In the genomic region with DNA sequence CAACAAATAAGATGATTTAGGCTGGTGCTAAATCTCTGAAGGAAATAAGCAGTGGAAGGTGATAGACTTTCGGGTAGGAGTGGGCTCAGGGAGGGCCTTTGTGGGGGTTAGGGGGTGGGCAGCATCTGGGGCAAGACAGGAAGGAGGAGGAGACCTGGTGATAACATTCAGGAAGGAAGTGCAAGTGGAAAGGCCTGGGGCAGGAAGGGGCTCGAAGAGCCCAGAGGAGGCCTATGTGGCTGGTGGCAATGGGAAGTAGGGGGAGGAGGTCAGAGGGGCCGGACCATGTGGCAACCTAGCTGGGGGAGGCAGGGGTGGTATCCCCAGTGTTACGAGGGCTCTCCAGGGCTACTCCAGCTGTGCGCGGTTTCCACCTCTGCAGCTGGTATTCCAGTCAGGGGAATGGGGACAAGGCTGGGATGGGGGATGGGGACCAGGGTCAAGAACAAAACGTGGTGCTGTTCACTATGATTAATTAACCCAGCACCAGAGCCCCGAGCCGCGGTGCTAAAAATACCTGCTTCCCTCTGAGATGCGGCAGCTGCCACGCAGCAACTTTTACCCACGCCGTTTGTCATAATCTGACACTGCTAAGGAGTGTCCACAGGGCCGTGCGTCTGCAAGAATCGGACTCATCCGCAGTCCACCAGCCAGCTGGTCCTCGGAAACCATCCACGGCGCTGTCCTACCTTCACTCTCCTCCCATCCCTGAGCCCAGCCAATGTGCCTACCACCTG, we compare ENCODE assay signal across 19 cellular contexts. TPM values are rescaled to one million over a fixed set of nuclear protein-coding genes. Genes with fewer than 3 reads are reported as not detected.
DNase-seq lines count a peak whose midpoint lies in the region; ATAC-seq and TF ChIP-seq lines count a peak whose summit lies in the region.
"Had no signal": no experiment of that assay in that cellular context is flagged by ENCODE, and none has a peak within 500 bp of the region (broad histone marks: within the 10 kb centered on the region; RNA-seq: fewer than 3 reads in every experiment).

No MANE protein-coding gene starts in this region.

- no peak overlapping the region for H3K27ac ChIP-seq in HL-60 (replicated peaks)
- peak overlapping the region; percentile 45 for H3K27ac ChIP-seq in neutrophil
- H3K27ac ChIP-seq: hepatocyte had no signal

- no peaks in the 10 kb centered on the region for H3K9me3 ChIP-seq in neutrophil
- H3K9me3 ChIP-seq: mucosa of descending colon had no signal

- peaks cover 41% of the 10 kb centered on the region for H3K4me1 Mint-ChIP-seq in brain

- peak overlapping the region in 1 of 5 experiments; percentile 28 for H3K4me3 Mint-ChIP-seq in brain
- H3K4me3 Mint-ChIP-seq: activated naive CD4-positive, alpha-beta T cell treated with anti-CD3 and anti-CD28 coated beads for 36 hours had no signal

- peak overlapping the region; percentile 32 to 88 (median 53) for H3K27ac Mint-ChIP-seq in brain
- H3K27ac Mint-ChIP-seq: activated naive CD4-positive, alpha-beta T cell treated with anti-CD3 and anti-CD28 coated beads for 36 hours had no signal

- DNase-seq in HL-60 (ENCODE audit: low read depth in 1 of 2, low spot score in 1 of 2) (peak; percentile 22 to 69), NOMO-1 (lab: John Stamatoyannopoulos, UW; ENCODE audit: unreplicated experiment in 2 of 2) (peak; percentile 29 to 39), omental fat pad (ENCODE audit: low spot score) (no peak), dedifferentiated amniotic fluid mesenchymal stem cell (ENCODE audit: extremely low spot score) (no peak)
- DNase-seq: activated CD8-positive, alpha-beta memory T cell treated with anti-CD3 and anti-CD28 coated beads, Interleukin-2, amount 50 U/mL, for 48 hours; activated naive CD4-positive, alpha-beta T cell treated with anti-CD3 and anti-CD28 coated beads for 36 hours; Karpas-422; mucosa of descending colon; NCI-H187; NCI-H510A; stimulated activated CD4-positive, alpha-beta T cell treated with anti-CD3 and anti-CD28 coated beads, Interleukin-12 subunit alpha, Interleukin-12 subunit beta, amount 100 ng/mL, for 4 hours; SW 1271 had no signal

- H3K4me3 ChIP-seq in HL-60 (replicated peaks; ENCODE audit: insufficient read depth, low read length) = no peak overlapping the region
- H3K4me3 ChIP-seq in neutrophil (ENCODE audit: low read depth in 1 of 2, low read length in 1 of 2) = no peak overlapping the region
- H3K4me3 ChIP-seq: hepatocyte, mucosa of descending colon had no signal

- H3K36me3 Mint-ChIP-seq in brain = no peaks in the 10 kb centered on the region

- peaks cover 28 to 34% of the 10 kb centered on the region in 2 experiments for H3K4me1 ChIP-seq in neutrophil (ENCODE audit: control insufficient read depth in 1 of 2, insufficient read depth in 1 of 2, low read depth in 1 of 2, low read length in 1 of 2)

- peaks cover 0 to 2% (median 0%) of the 10 kb centered on the region in 5 experiments for H3K9me3 Mint-ChIP-seq in brain
- H3K9me3 Mint-ChIP-seq: activated naive CD4-positive, alpha-beta T cell treated with anti-CD3 and anti-CD28 coated beads for 36 hours had no signal

- no peak for TF ChIP-seq CTCF in HL-60 (IDR thresholded peaks at IDR 0.05; ENCODE audit: insufficient read depth, low read length)
- TF ChIP-seq CTCF in brain (conservative IDR thresholded peaks at IDR 0.05) = no peak
- TF ChIP-seq CTCF in neutrophil (IDR thresholded peaks at IDR 0.05) = no peak
- no peak for TF ChIP-seq CTCF in omental fat pad (IDR thresholded peaks at IDR 0.05)

- ATAC-seq in GM21786 (IDR thresholded peaks at IDR 0.05; ENCODE audit: unreplicated experiment) = no peak
- ATAC-seq in omental fat pad (ENCODE audit: low FRiP score) = no peak
- ATAC-seq: activated CD4-positive, CD25-positive, alpha-beta regulatory T cell treated with anti-CD3 and anti-CD28 coated beads, Interleukin-2, amount 50 U/mL, for 24 hours; mucosa of descending colon had no signal

- H3K36me3 ChIP-seq in neutrophil = no peaks in the 10 kb centered on the region

- peaks cover 10% of the 10 kb centered on the region for H3K27me3 Mint-ChIP-seq in brain

- H3K27me3 ChIP-seq in HL-60 (ENCODE audit: insufficient read depth, poor library complexity, severe bottlenecking) = no peaks in the 10 kb centered on the region
- H3K27me3 ChIP-seq in neutrophil = no peaks in the 10 kb centered on the region

RNA-seq across cellular contexts. Expression of gene CCDC182, which starts 5.2 kb away (rescaled TPM):
- polyA plus RNA-seq in brain (ENCODE audit: insufficient read depth, low read depth, low replicate concordance) = not detected
- not detected for total RNA-seq in omental fat pad
- total RNA-seq: activated naive CD4-positive, alpha-beta T cell treated with anti-CD3 and anti-CD28 coated beads for 36 hours; fibroblast of lung; hepatocyte; kidney epithelial cell; mucosa of descending colon had no signal
- polyA plus RNA-seq: fibroblast of lung, hepatocyte had no signal

Comparison
In these comparisons a context has a peak if more than half of its experiments do, and no peak if none do; other contexts are left out.
1. DNase-seq: peak in HL-60 (2 of 2) and NOMO-1 (2 of 2); none in omental fat pad (single experiment) and dedifferentiated amniotic fluid mesenchymal stem cell (single experiment).